Comparison of ENCODE assay signal across 25 cellular contexts in the genomic region with DNA sequence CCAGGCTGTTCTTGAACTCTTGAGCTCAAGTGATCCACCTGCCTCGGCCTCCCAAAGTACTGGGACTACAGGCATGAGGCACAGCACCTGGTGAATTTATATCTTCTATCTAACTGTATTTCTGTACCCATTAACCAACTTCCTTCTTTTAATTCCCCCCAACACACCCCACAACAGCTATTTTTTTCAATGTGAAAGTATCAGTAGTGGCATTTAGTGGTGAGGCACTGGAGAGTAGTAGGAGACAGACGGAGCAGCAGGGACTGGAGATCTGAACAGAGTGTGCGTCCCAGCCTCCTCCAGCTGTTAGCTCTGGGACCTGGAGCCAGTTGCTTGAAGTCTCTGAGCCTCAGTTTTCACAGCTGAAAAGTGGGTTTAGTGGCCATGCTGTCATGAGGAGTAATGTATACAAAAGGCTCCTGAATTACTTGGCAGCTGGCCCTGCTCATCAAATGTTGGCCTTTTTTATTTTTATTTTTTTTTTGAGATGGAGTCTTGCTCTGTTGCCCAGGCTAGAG. TPM values are rescaled to one million over a fixed set of nuclear protein-coding genes. Genes with fewer than 3 reads are reported as not detected.
A peak's percentile ranks its signal among the peaks of the same experiment; 100 is the strongest.
DNase-seq lines count a peak whose midpoint lies in the region; ATAC-seq, FAIRE-seq and TF ChIP-seq lines count a peak whose summit lies in the region.
"Had no signal": no experiment of that assay in that cellular context is flagged by ENCODE, and none has a peak within 500 bp of the region (broad histone marks: within the 10 kb centered on the region; RNA-seq: fewer than 3 reads in every experiment).

No MANE protein-coding gene starts in this region.

- in situ Hi-C loops in HepG2 (cut with HindIII; ENCODE audit: extremely low pct_ligation_motif_present, low pct_unique_long_range_greater_than_20kb): no loop called here

- intact Hi-C loops in HepG2 (cut with micrococcal nuclease; ENCODE audit: unreplicated experiment): no loop called here
- intact Hi-C loops in activated CD4-positive, alpha-beta memory T cell treated with anti-CD3 and anti-CD28 coated beads for 36 hours (cut with micrococcal nuclease): no loop called here

- TF ChIP-seq RAD21 in HepG2 (CRISPR knock-in tag; IDR thresholded peaks at IDR 0.05): no peak

- H3K9ac ChIP-seq in HepG2 (ENCODE audit: insufficient read depth, low read depth, low read length): peak overlapping the region; percentile 54
- H3K9ac ChIP-seq: GM23248, SK-N-SH had no signal

- H3K27ac Mint-ChIP-seq in IgD-negative memory B cell (peak overlapping the region; percentile 90 to 99 (median 94)), WTC11 (no peak overlapping the region)
- H3K27ac Mint-ChIP-seq in stimulated activated naive B cell treated with anti-CD40 and anti-IgM and Interleukin-4, amounts not matched to agents 10 μg/mL and 1 μg/mL and 100 μg/mL, for 72 hours: peak overlapping the region; percentile 88
- no peak overlapping the region for H3K27ac Mint-ChIP-seq in activated CD4-positive, alpha-beta memory T cell treated with anti-CD3 and anti-CD28 coated beads for 36 hours
- H3K27ac Mint-ChIP-seq: activated CD4-positive, alpha-beta T cell treated with anti-CD3 and anti-CD28 coated beads, Interleukin-2, amount 10 ng/mL, durations not matched to agents 7 days and 5 days; activated naive CD8-positive, alpha-beta T cell treated with anti-CD3 and anti-CD28 coated beads, Interleukin-2, amount 10 ng/mL, durations not matched to agents 7 days and 5 days; activated T-helper 2 cell treated with anti-CD3 and anti-CD28 coated beads, Interferon-gamma antibody, Interleukin-2, Interleukin-4, amounts not matched to agents 10 μg/mL and 5 μg/mL and 100 μg/mL, durations not matched to agents 14 hours and 24 hours and 36 hours; HFFc6; stimulated activated effector memory CD8-positive, alpha-beta T cell treated with anti-CD3 and anti-CD28 coated beads, Interleukin-12 subunit alpha, Interleukin-12 subunit beta, amount 100 ng/mL, for 72 hours had no signal

- TF ChIP-seq POLR2A in Peyer's patch (IDR thresholded peaks at IDR 0.05) (no peak), HepG2 (IDR thresholded peaks at IDR 0.05; ENCODE audit: insufficient read depth in 1 of 2, low read depth in 2 of 2, low read length in 2 of 2) (no peak)

- H3K27me3 Mint-ChIP-seq in IgD-negative memory B cell (no peaks in the 10 kb centered on the region), WTC11 (ENCODE audit: low read depth) (peaks cover 2% of the 10 kb centered on the region; the same call in 1 of the 2 replicates)
- H3K27me3 Mint-ChIP-seq in stimulated activated naive B cell treated with anti-CD40 and anti-IgM and Interleukin-4, amounts not matched to agents 10 μg/mL and 1 μg/mL and 100 μg/mL, for 72 hours: no peaks in the 10 kb centered on the region
- no peaks in the 10 kb centered on the region for H3K27me3 Mint-ChIP-seq in activated CD4-positive, alpha-beta memory T cell treated with anti-CD3 and anti-CD28 coated beads for 36 hours
- H3K27me3 Mint-ChIP-seq: activated CD4-positive, alpha-beta T cell treated with anti-CD3 and anti-CD28 coated beads, Interleukin-2, amount 10 ng/mL, durations not matched to agents 7 days and 5 days had no signal

- H3K27ac ChIP-seq in Peyer's patch: peak overlapping the region; percentile 63 to 97 (median 85)
- peak overlapping the region; percentile 58 for H3K27ac ChIP-seq in HepG2 (ENCODE audit: extremely low read length, insufficient read depth, low read length)
- H3K27ac ChIP-seq: dorsolateral prefrontal cortex, GM23248, VCaP had no signal

- WGBS in HepG2 (ENCODE audit: low lambda C conversion rate): 39% methylated on average over 3 of the region's 3 CpGs

- H3K4me3 Mint-ChIP-seq in IgD-negative memory B cell (peak overlapping the region in 3 of 4 donors; percentile 70 to 85 (median 70)), WTC11 (no peak overlapping the region)
- H3K4me3 Mint-ChIP-seq in stimulated activated naive B cell treated with anti-CD40 and anti-IgM and Interleukin-4, amounts not matched to agents 10 μg/mL and 1 μg/mL and 100 μg/mL, for 72 hours: peak overlapping the region in 1 of 2 donors; percentile 11
- H3K4me3 Mint-ChIP-seq in activated CD4-positive, alpha-beta memory T cell treated with anti-CD3 and anti-CD28 coated beads for 36 hours: no peak overlapping the region
- H3K4me3 Mint-ChIP-seq: activated CD4-positive, alpha-beta T cell treated with anti-CD3 and anti-CD28 coated beads, Interleukin-2, amount 10 ng/mL, durations not matched to agents 7 days and 5 days; activated naive CD8-positive, alpha-beta T cell treated with anti-CD3 and anti-CD28 coated beads, Interleukin-2, amount 10 ng/mL, durations not matched to agents 7 days and 5 days; HFFc6; stimulated activated effector memory CD8-positive, alpha-beta T cell treated with anti-CD3 and anti-CD28 coated beads, Interleukin-12 subunit alpha, Interleukin-12 subunit beta, amount 100 ng/mL, for 72 hours; T-helper 2 cell treated with Interferon-gamma antibody and Interleukin-4, amounts not matched to agents 5 μg/mL and 100 μg/mL, for 36 hours had no signal

- BruUV-seq in HepG2 (replicated peaks; lab: Mats Ljungman, UMichigan): no TSS peak

- TF ChIP-seq CTCF in Peyer's patch (IDR thresholded peaks at IDR 0.05) (no peak), HepG2 (CRISPR knock-in tag; IDR thresholded peaks at IDR 0.05) (no peak), WTC11 (IDR thresholded peaks at IDR 0.05) (no peak)

- H3K4me2 ChIP-seq in HepG2 (ENCODE audit: low read depth, low read length): peak overlapping the region; percentile 48
- H3K4me2 ChIP-seq: SK-N-SH had no signal

- FAIRE-seq in HepG2 (lab: Jason Lieb, UNC): no peak
- FAIRE-seq: astrocyte had no signal

- ATAC-seq in HepG2 (no peak), WTC11 (no peak)
- peak; percentile 35 to 51 for ATAC-seq in stimulated activated naive B cell treated with anti-CD40 and anti-IgM and Interleukin-4, amounts not matched to agents 10 μg/mL and 1 μg/mL and 100 μg/mL, for 72 hours (replicated peaks)

- H4K20me1 ChIP-seq in HepG2 (ENCODE audit: insufficient read depth, low read length): no peaks in the 10 kb centered on the region

- H3K9me3 Mint-ChIP-seq in IgD-negative memory B cell (no peaks in the 10 kb centered on the region), WTC11 (no peaks in the 10 kb centered on the region; the same call in 1 of the 2 replicates)
- no peaks in the 10 kb centered on the region for H3K9me3 Mint-ChIP-seq in stimulated activated naive B cell treated with anti-CD40 and anti-IgM and Interleukin-4, amounts not matched to agents 10 μg/mL and 1 μg/mL and 100 μg/mL, for 72 hours
- H3K9me3 Mint-ChIP-seq in activated CD4-positive, alpha-beta memory T cell treated with anti-CD3 and anti-CD28 coated beads for 36 hours: no peaks in the 10 kb centered on the region
- H3K9me3 Mint-ChIP-seq: activated CD4-positive, alpha-beta T cell treated with anti-CD3 and anti-CD28 coated beads, Interleukin-2, amount 10 ng/mL, durations not matched to agents 7 days and 5 days; activated naive CD8-positive, alpha-beta T cell treated with anti-CD3 and anti-CD28 coated beads, Interleukin-2, amount 10 ng/mL, durations not matched to agents 7 days and 5 days; activated T-helper 2 cell treated with anti-CD3 and anti-CD28 coated beads, Interferon-gamma antibody, Interleukin-2, Interleukin-4, amounts not matched to agents 10 μg/mL and 5 μg/mL and 100 μg/mL, durations not matched to agents 14 hours and 24 hours and 36 hours; HFFc6; stimulated activated effector memory CD8-positive, alpha-beta T cell treated with anti-CD3 and anti-CD28 coated beads, Interleukin-12 subunit alpha, Interleukin-12 subunit beta, amount 100 ng/mL, for 72 hours; T-helper 2 cell treated with Interferon-gamma antibody and Interleukin-4, amounts not matched to agents 5 μg/mL and 100 μg/mL, for 36 hours had no signal

- no peak overlapping the region for H3K4me3 ChIP-seq in Peyer's patch
- peak overlapping the region in 1 of 3 experiments; percentile 34; a peak in 1 of 6 replicates for H3K4me3 ChIP-seq in HepG2 (replicated peaks in 1 of 3; ENCODE audit: insufficient read depth in 1 of 3, low read depth in 2 of 3, low read length in 3 of 3)
- H3K4me3 ChIP-seq: dorsolateral prefrontal cortex, GM23248, heart left ventricle had no signal

- peaks cover 5 to 9% (median 7%) of the 10 kb centered on the region in 4 donors for H3K4me1 ChIP-seq in Peyer's patch
- peaks cover 63% of the 10 kb centered on the region for H3K4me1 ChIP-seq in HepG2 (ENCODE audit: insufficient read depth, low read length)

- H3K36me3 Mint-ChIP-seq in IgD-negative memory B cell: peaks cover 2% of the 10 kb centered on the region
- H3K36me3 Mint-ChIP-seq in stimulated activated naive B cell treated with anti-CD40 and anti-IgM and Interleukin-4, amounts not matched to agents 10 μg/mL and 1 μg/mL and 100 μg/mL, for 72 hours: no peaks in the 10 kb centered on the region
- no peaks in the 10 kb centered on the region for H3K36me3 Mint-ChIP-seq in activated CD4-positive, alpha-beta memory T cell treated with anti-CD3 and anti-CD28 coated beads for 36 hours
- H3K36me3 Mint-ChIP-seq in WTC11: no peaks in the 10 kb centered on the region
- H3K36me3 Mint-ChIP-seq: activated naive CD8-positive, alpha-beta T cell treated with anti-CD3 and anti-CD28 coated beads, Interleukin-2, amount 10 ng/mL, durations not matched to agents 7 days and 5 days; stimulated activated effector memory CD8-positive, alpha-beta T cell treated with anti-CD3 and anti-CD28 coated beads, Interleukin-12 subunit alpha, Interleukin-12 subunit beta, amount 100 ng/mL, for 72 hours had no signal

- H3K4me1 Mint-ChIP-seq in IgD-negative memory B cell: peaks cover 23 to 31% (median 31%) of the 10 kb centered on the region in 3 donors
- peaks cover 25 to 35% of the 10 kb centered on the region in 2 donors for H3K4me1 Mint-ChIP-seq in stimulated activated naive B cell treated with anti-CD40 and anti-IgM and Interleukin-4, amounts not matched to agents 10 μg/mL and 1 μg/mL and 100 μg/mL, for 72 hours
- peaks cover 12% of the 10 kb centered on the region for H3K4me1 Mint-ChIP-seq in activated CD4-positive, alpha-beta memory T cell treated with anti-CD3 and anti-CD28 coated beads for 36 hours (ENCODE audit: low read depth)
- no peaks in the 10 kb centered on the region for H3K4me1 Mint-ChIP-seq in WTC11
- H3K4me1 Mint-ChIP-seq: stimulated activated effector memory CD8-positive, alpha-beta T cell treated with anti-CD3 and anti-CD28 coated beads, Interleukin-12 subunit alpha, Interleukin-12 subunit beta, amount 100 ng/mL, for 72 hours had no signal

- no peaks in the 10 kb centered on the region for H3K36me3 ChIP-seq in Peyer's patch
- H3K36me3 ChIP-seq in HepG2 (replicated peaks in 1 of 2; ENCODE audit: control insufficient read depth in 1 of 2, insufficient read depth in 2 of 2, low read length in 2 of 2): no peaks in the 10 kb centered on the region
- H3K36me3 ChIP-seq: heart left ventricle had no signal

- CTCF ChIA-PET in HepG2 (lab: Yijun Ruan, JAX; ENCODE audit: low intra/inter-chr PET ratio, low total read pairs) (no interaction called here), WTC11 (lab: Charles Lee) (interaction anchor here (0.8 to 2.5 kb wide), 4 partner anchors 12 to 48 kb away, joined by 3 to 10 read pairs (median 4); no protein-coding TSS in a partner anchor)
- CTCF ChIA-PET in activated CD4-positive, alpha-beta memory T cell treated with anti-CD3 and anti-CD28 coated beads for 36 hours (lab: Charles Lee): interaction anchor here (1.3 to 1.5 kb wide), 2 partner anchors 11 to 49 kb away, joined by 3 to 4 read pairs; a partner anchor contains a TSS

- POLR2A ChIA-PET in HepG2 (lab: Yijun Ruan, JAX) (interaction anchor here (0.7 to 1.5 kb wide), 5 partner anchors 10 to 76 kb away, joined by 3 to 4 read pairs (median 3); a partner anchor contains a TSS), WTC11 (lab: Charles Lee) (interaction anchor here (0.6 kb wide), 1 partner anchor 113 kb away, joined by 4 read pairs; no protein-coding TSS in a partner anchor)
- POLR2A ChIA-PET in activated CD4-positive, alpha-beta memory T cell treated with anti-CD3 and anti-CD28 coated beads for 36 hours (lab: Charles Lee): no interaction called here

- no peaks in the 10 kb centered on the region for H3K27me3 ChIP-seq in Peyer's patch
- H3K27me3 ChIP-seq in HepG2 (ENCODE audit: control insufficient read depth in 1 of 2, insufficient read depth in 2 of 2, low read length in 2 of 2): no peaks in the 10 kb centered on the region
- H3K27me3 ChIP-seq: dorsolateral prefrontal cortex, heart left ventricle had no signal

- no peak overlapping the region for H2AFZ ChIP-seq in HepG2 (ENCODE audit: low read length)
- H2AFZ ChIP-seq: GM23248 had no signal

- no peak for DNase-seq in Peyer's patch
- DNase-seq in HepG2 (ENCODE audit: low spot score): no peak
- DNase-seq in stimulated activated naive B cell treated with anti-CD40 and anti-IgM and Interleukin-4, amounts not matched to agents 10 μg/mL and 1 μg/mL and 100 μg/mL, for 72 hours: no peak
- no peak for DNase-seq in NCI-H1694 (lab: John Stamatoyannopoulos, UW)
- DNase-seq in activated CD4-positive, alpha-beta memory T cell treated with anti-CD3 and anti-CD28 coated beads for 36 hours: no peak
- DNase-seq in WTC11 (ENCODE audit: low spot score): no peak
- DNase-seq: activated CD4-positive, alpha-beta T cell treated with anti-CD3 and anti-CD28 coated beads, Interleukin-2, amount 10 ng/mL, durations not matched to agents 7 days and 5 days; activated CD8-positive, alpha-beta memory T cell treated with anti-CD3 and anti-CD28 coated beads, Interleukin-2, amount 50 U/mL, for 4 hours; activated naive CD8-positive, alpha-beta T cell treated with anti-CD3 and anti-CD28 coated beads, Interleukin-2, amount 10 ng/mL, durations not matched to agents 7 days and 5 days; dorsolateral prefrontal cortex; GM23248; heart left ventricle; HFFc6; KBM-7; NCI-H187; NCI-H526; retina; SK-N-SH; stimulated activated CD4-positive, alpha-beta T cell treated with anti-CD3 and anti-CD28 coated beads, Interleukin-2, amount 100 ng/mL, for 48 hours had no signal

- no peaks in the 10 kb centered on the region for H3K79me2 ChIP-seq in HepG2 (ENCODE audit: insufficient read depth, low read length)

- no peaks in the 10 kb centered on the region for H3K9me3 ChIP-seq in Peyer's patch
- no peaks in the 10 kb centered on the region for H3K9me3 ChIP-seq in HepG2 (ENCODE audit: low read length)
- H3K9me3 ChIP-seq: heart left ventricle, SK-N-SH had no signal

- TF ChIP-seq EP300 in HepG2 (IDR thresholded peaks at IDR 0.05; ENCODE audit: low read depth in 2 of 2, low read length in 2 of 2) (no peak), HepG2 (CRISPR knock-in tag; IDR thresholded peaks at IDR 0.05; ENCODE audit: borderline replicate concordance) (no peak)

RNA-seq across cellular contexts. Expression of a gene that starts 11.0 kb away (rescaled TPM):
- polyA plus RNA-seq in IgD-negative memory B cell (90.5 TPM), HepG2 (2011; rRNA removed) (25.2 and 30.1 TPM in 2 replicates)
- total RNA-seq in Peyer's patch (100 to 1,000 TPM in 3 of 4 donors, 10 to 100 TPM in 1; 71.8 to 219 (median 122) TPM), HepG2 (2016; rRNA removed; fragmentation: Illumina TruSeq; extraction: Trizol) (16.1 and 16.6 TPM in 2 replicates), WTC11 (2021) (42.2 to 66.4 TPM (median 51.3 TPM) in 3 replicates)
- 10.4 and 11.3 TPM in 2 replicates for total RNA-seq in HepG2 (2016; cell fraction: cytosol; rRNA removed; fragmentation: Illumina TruSeq; extraction: Trizol; ENCODE audit: low read depth)
- 12.3 and 17.2 TPM in 2 replicates for total RNA-seq in HepG2 (2016; cell fraction: insoluble cytoplasmic fraction; rRNA removed; fragmentation: Illumina TruSeq; extraction: Trizol)
- total RNA-seq in HepG2 (2016; cell fraction: membrane; rRNA removed; fragmentation: Illumina TruSeq; extraction: Trizol): 21.5 and 21.9 TPM in 2 replicates
- 20.0 and 24.0 TPM in 2 replicates for total RNA-seq in HepG2 (2016; cell fraction: nucleus; rRNA removed; fragmentation: Illumina TruSeq; extraction: Trizol)
- polyA plus RNA-seq in HepG2 (2011; cell fraction: cytosol; rRNA removed): 19.7 and 22.7 TPM in 2 replicates
- 108 and 126 TPM in 2 replicates for polyA plus RNA-seq in HepG2 (2011; cell fraction: nucleus; rRNA removed)
- polyA plus RNA-seq in HepG2 (2012): 22.5 and 36.8 TPM in 2 replicates
- polyA plus RNA-seq in HepG2 (2016; cell fraction: cytosol; fragmentation: Illumina TruSeq; extraction: Trizol; ENCODE audit: low read depth): 3.8 and 4.2 TPM in 2 replicates
- polyA plus RNA-seq in HepG2 (2016; cell fraction: insoluble cytoplasmic fraction; fragmentation: Illumina TruSeq; extraction: Trizol; ENCODE audit: low read depth): 24.1 and 30.7 TPM in 2 replicates
- polyA plus RNA-seq in HepG2 (2016; cell fraction: membrane; fragmentation: Illumina TruSeq; extraction: Trizol; ENCODE audit: low read depth): 16.7 and 17.4 TPM in 2 replicates
- 72.4 and 76.1 TPM in 2 replicates for polyA plus RNA-seq in HepG2 (2016; cell fraction: nucleus; fragmentation: Illumina TruSeq; extraction: Trizol; ENCODE audit: insufficient read depth, low read depth)
- polyA minus RNA-seq in HepG2 (2011; rRNA and poly(A)+ RNA removed; ENCODE audit: low replicate concordance): 25.3 and 40.6 TPM in 2 replicates
- polyA minus RNA-seq in HepG2 (2011; cell fraction: cytosol; rRNA and poly(A)+ RNA removed): 8.3 and 11.4 TPM in 2 replicates
- polyA minus RNA-seq in HepG2 (2011; cell fraction: nucleus; rRNA and poly(A)+ RNA removed): 25.0 and 25.4 TPM in 2 replicates
- total RNA-seq in activated CD4-positive, alpha-beta memory T cell treated with anti-CD3 and anti-CD28 coated beads for 36 hours: 10 to 100 TPM; 50.7 to 58.0 TPM

RNA-seq across cellular contexts. Expression of a gene that starts 54.2 kb away (rescaled TPM):
- polyA plus RNA-seq in IgD-negative memory B cell: 44.9 TPM
- 10 to 100 TPM; 20.6 to 27.3 (median 22.1) TPM for total RNA-seq in Peyer's patch
- 17.5 and 24.8 TPM in 2 replicates for total RNA-seq in HepG2 (2016; rRNA removed; fragmentation: Illumina TruSeq; extraction: Trizol)
- 20.0 and 27.3 TPM in 2 replicates for total RNA-seq in HepG2 (2016; cell fraction: cytosol; rRNA removed; fragmentation: Illumina TruSeq; extraction: Trizol; ENCODE audit: low read depth)
- total RNA-seq in HepG2 (2016; cell fraction: insoluble cytoplasmic fraction; rRNA removed; fragmentation: Illumina TruSeq; extraction: Trizol): 14.9 and 23.0 TPM in 2 replicates
- total RNA-seq in HepG2 (2016; cell fraction: membrane; rRNA removed; fragmentation: Illumina TruSeq; extraction: Trizol): 31.4 and 35.9 TPM in 2 replicates
- 18.6 and 22.0 TPM in 2 replicates for total RNA-seq in HepG2 (2016; cell fraction: nucleus; rRNA removed; fragmentation: Illumina TruSeq; extraction: Trizol)
- polyA plus RNA-seq in HepG2 (2011; rRNA removed): 35.3 and 38.6 TPM in 2 replicates
- 30.5 and 35.2 TPM in 2 replicates for polyA plus RNA-seq in HepG2 (2011; cell fraction: cytosol; rRNA removed)
- polyA plus RNA-seq in HepG2 (2011; cell fraction: nucleus; rRNA removed): 36.6 and 37.4 TPM in 2 replicates
- 21.4 and 25.3 TPM in 2 replicates for polyA plus RNA-seq in HepG2 (2012)
- 32.5 and 40.9 TPM in 2 replicates for polyA plus RNA-seq in HepG2 (2016; cell fraction: cytosol; fragmentation: Illumina TruSeq; extraction: Trizol; ENCODE audit: low read depth)
- 30.7 and 34.8 TPM in 2 replicates for polyA plus RNA-seq in HepG2 (2016; cell fraction: insoluble cytoplasmic fraction; fragmentation: Illumina TruSeq; extraction: Trizol; ENCODE audit: low read depth)
- polyA plus RNA-seq in HepG2 (2016; cell fraction: membrane; fragmentation: Illumina TruSeq; extraction: Trizol; ENCODE audit: low read depth): 49.8 and 53.8 TPM in 2 replicates
- polyA plus RNA-seq in HepG2 (2016; cell fraction: nucleus; fragmentation: Illumina TruSeq; extraction: Trizol; ENCODE audit: insufficient read depth, low read depth): 49.9 and 52.5 TPM in 2 replicates
- polyA minus RNA-seq in HepG2 (2011; rRNA and poly(A)+ RNA removed; ENCODE audit: low replicate concordance): 68.5 and 193 TPM in 2 replicates
- 12.9 and 15.4 TPM in 2 replicates for polyA minus RNA-seq in HepG2 (2011; cell fraction: cytosol; rRNA and poly(A)+ RNA removed)
- polyA minus RNA-seq in HepG2 (2011; cell fraction: nucleus; rRNA and poly(A)+ RNA removed): 34.8 and 35.4 TPM in 2 replicates
- total RNA-seq in activated CD4-positive, alpha-beta memory T cell treated with anti-CD3 and anti-CD28 coated beads for 36 hours: 10 to 100 TPM; 41.5 to 42.0 TPM
- total RNA-seq in WTC11 (2021): 53.3 to 58.2 TPM (median 56.1 TPM) in 3 replicates

Comparison
In these comparisons a context has a peak if more than half of its experiments do, and no peak if none do; other contexts are left out.
1. H3K27ac Mint-ChIP-seq: peak in IgD-negative memory B cell (3 of 3) and stimulated activated naive B cell treated with anti-CD40 and anti-IgM and Interleukin-4, amounts not matched to agents 10 μg/mL and 1 μg/mL and 100 μg/mL, for 72 hours (single experiment); none in activated CD4-positive, alpha-beta memory T cell treated with anti-CD3 and anti-CD28 coated beads for 36 hours (single experiment) and WTC11 (single experiment).
2. H3K4me3 Mint-ChIP-seq: peak in IgD-negative memory B cell (3 of 4); none in activated CD4-positive, alpha-beta memory T cell treated with anti-CD3 and anti-CD28 coated beads for 36 hours (single experiment) and WTC11 (single experiment).
3. ATAC-seq: peak in stimulated activated naive B cell treated with anti-CD40 and anti-IgM and Interleukin-4, amounts not matched to agents 10 μg/mL and 1 μg/mL and 100 μg/mL, for 72 hours (2 of 2); none in HepG2 (single experiment) and WTC11 (single experiment).